In the genomic region with DNA sequence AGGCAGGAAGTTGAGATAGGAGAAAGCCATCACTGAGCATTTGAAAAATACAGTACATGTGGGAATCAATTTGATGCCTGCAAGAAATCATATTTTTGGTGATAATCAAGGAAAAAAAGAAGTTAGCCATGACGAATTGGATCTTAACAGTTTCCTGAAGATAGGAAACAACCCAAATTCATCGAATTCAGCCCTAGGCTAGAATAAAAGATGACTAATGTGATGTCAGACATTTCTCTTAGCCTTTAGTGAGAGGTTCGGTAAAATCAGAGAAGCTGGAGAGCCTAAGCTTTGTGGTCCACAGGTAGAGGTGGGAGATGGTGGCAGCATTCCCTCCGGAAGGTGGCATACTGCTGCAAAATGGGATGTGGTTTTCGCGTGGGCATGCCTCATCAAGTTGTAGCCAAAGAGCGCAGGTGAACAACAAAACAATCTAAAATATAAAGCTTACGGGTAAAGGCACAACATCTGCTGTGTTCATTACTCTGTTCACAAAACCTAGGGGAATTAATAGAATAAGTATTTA, we compare ENCODE assay signal across 15 cellular contexts.
"Had no signal": no experiment of that assay in that cellular context is flagged by ENCODE, and none has a peak within 500 bp of the region (broad histone marks: within the 10 kb centered on the region; RNA-seq: fewer than 3 reads in every experiment).

No MANE protein-coding gene starts in this region.

- H3K36me3 ChIP-seq: spleen, transverse colon had no signal

- DNase-seq: activated CD4-positive, alpha-beta T cell treated with anti-CD3 and anti-CD28 coated beads, Interleukin-2, amount 50 U/mL, for 4 hours; activated CD4-positive, CD25-positive, alpha-beta regulatory T cell treated with anti-CD3 and anti-CD28 coated beads, Interleukin-2, amount 50 U/mL, for 72 hours; activated CD8-positive, alpha-beta memory T cell treated with anti-CD3 and anti-CD28 coated beads, Interleukin-2, amount 10 ng/mL, durations not matched to agents 7 days and 5 days; activated effector memory CD4-positive, alpha-beta T cell treated with anti-CD3 and anti-CD28 coated beads, Interleukin-2, amount 50 U/mL, for 16 hours; activated T-cell treated with anti-CD3 and anti-CD28 coated beads, Interleukin-2, amount 50 U/mL, for 4 hours; amniotic stem cell; body of pancreas; cerebellar nuclear complex; psoas muscle; spleen; stimulated activated CD4-positive, alpha-beta T cell treated with anti-CD3 and anti-CD28 coated beads, Interleukin-1b, Interleukin-23, amount 100 ng/mL, for 48 hours; transverse colon had no signal

- H3K4me1 ChIP-seq: body of pancreas, psoas muscle, spleen, transverse colon had no signal

- ATAC-seq: activated CD8-positive, alpha-beta memory T cell treated with anti-CD3 and anti-CD28 coated beads, Interleukin-2, amount 10 ng/mL, durations not matched to agents 7 days and 5 days; activated naive CD4-positive, alpha-beta T cell treated with anti-CD3 and anti-CD28 coated beads, Interleukin-2, amount 50 U/mL, for 72 hours; activated T-cell treated with anti-CD3 and anti-CD28 coated beads, Interleukin-2, amount 50 U/mL, for 4 hours; body of pancreas; psoas muscle; sciatic nerve; stimulated activated memory B cell treated with anti-CD40 and anti-IgM and Interleukin-4, amounts not matched to agents 10 μg/mL and 1 μg/mL and 100 μg/mL, for 72 hours had no signal

- H3K9me3 ChIP-seq: body of pancreas, psoas muscle, transverse colon had no signal

- H3K27ac ChIP-seq: body of pancreas, psoas muscle, spleen, transverse colon had no signal

- H3K4me3 ChIP-seq: body of pancreas, psoas muscle, spleen, transverse colon had no signal

- H3K27me3 ChIP-seq: body of pancreas, spleen, transverse colon had no signal
